10 cellular contexts compared by ENCODE assay signal in genomic region chr3:37492977-37493471, GRCh38. TPM values are rescaled to one million over a fixed set of nuclear protein-coding genes. Genes with fewer than 3 reads are reported as not detected.
DNase-seq lines count a peak whose midpoint lies in the region; ATAC-seq and TF ChIP-seq lines count a peak whose summit lies in the region.
"Had no signal": no experiment of that assay in that cellular context is flagged by ENCODE, and none has a peak within 500 bp of the region (broad histone marks: within the 10 kb centered on the region; RNA-seq: fewer than 3 reads in every experiment).

No MANE protein-coding gene starts in this region.

- no peaks in the 10 kb centered on the region for H3K4me1 Mint-ChIP-seq in activated T-cell treated with anti-CD3 and anti-CD28 coated beads, Interleukin-2, amount 50 U/mL, for 24 hours (ENCODE audit: low read depth)
- H3K4me1 Mint-ChIP-seq: memory B cell had no signal

- ATAC-seq in GM18909 (IDR thresholded peaks at IDR 0.05; ENCODE audit: poor library complexity, unreplicated experiment) (peak; percentile 66), HG03039 (IDR thresholded peaks at IDR 0.05; ENCODE audit: unreplicated experiment) (no peak)

- peak overlapping the region in 45 of 59 donors; percentile 2 to 84 (median 48) for H3K27ac ChIP-seq in dorsolateral prefrontal cortex

- H3K9me3 Mint-ChIP-seq in activated T-cell treated with anti-CD3 and anti-CD28 coated beads, Interleukin-2, amount 50 U/mL, for 24 hours, result peaks cover 5% of the 10 kb centered on the region
- H3K9me3 Mint-ChIP-seq: stimulated activated naive CD8-positive, alpha-beta T cell treated with anti-CD3 and anti-CD28 coated beads, Interleukin-15, Interleukin-2, amounts not matched to agents 100 ng/mL and 50 ng/mL, for 24 hours had no signal

- no peak overlapping the region for H3K4me3 Mint-ChIP-seq in activated T-cell treated with anti-CD3 and anti-CD28 coated beads, Interleukin-2, amount 50 U/mL, for 24 hours
- H3K4me3 Mint-ChIP-seq: memory B cell; stimulated activated naive CD8-positive, alpha-beta T cell treated with anti-CD3 and anti-CD28 coated beads, Interleukin-15, Interleukin-2, amounts not matched to agents 100 ng/mL and 50 ng/mL, for 24 hours had no signal

- TF ChIP-seq CTCF in dorsolateral prefrontal cortex (IDR thresholded peaks at IDR 0.05 in 54 of 56, conservative IDR thresholded peaks at IDR 0.05 in 2 of 56; ENCODE audit: low read depth in 1 of 56, partially characterized antibody in 56 of 56), result no peak

- H3K36me3 Mint-ChIP-seq in activated T-cell treated with anti-CD3 and anti-CD28 coated beads, Interleukin-2, amount 50 U/mL, for 24 hours (ENCODE audit: low read depth), result no peaks in the 10 kb centered on the region

- no peaks in the 10 kb centered on the region for H3K27me3 ChIP-seq in dorsolateral prefrontal cortex

- peak; percentile 47 for DNase-seq in NCI-H2107 (lab: John Stamatoyannopoulos, UW)
- no peak for DNase-seq in dorsolateral prefrontal cortex
- DNase-seq in renal cortical epithelial cell (ENCODE audit: low read depth), result peak; percentile 72
- DNase-seq in activated T-cell treated with anti-CD3 and anti-CD28 coated beads, Interleukin-2, amount 50 U/mL, for 24 hours, result no peak
- no peak for DNase-seq in effector CD4-positive, alpha-beta T cell
- DNase-seq in SW480 (ENCODE audit: low spot score), result no peak

- peaks cover 16% of the 10 kb centered on the region for H3K27me3 Mint-ChIP-seq in activated T-cell treated with anti-CD3 and anti-CD28 coated beads, Interleukin-2, amount 50 U/mL, for 24 hours

- intact Hi-C loops in dorsolateral prefrontal cortex (cut with DNase I), result no loop called here

- H3K27ac Mint-ChIP-seq in activated T-cell treated with anti-CD3 and anti-CD28 coated beads, Interleukin-2, amount 50 U/mL, for 24 hours, result no peak overlapping the region
- H3K27ac Mint-ChIP-seq: memory B cell; stimulated activated naive CD8-positive, alpha-beta T cell treated with anti-CD3 and anti-CD28 coated beads, Interleukin-15, Interleukin-2, amounts not matched to agents 100 ng/mL and 50 ng/mL, for 24 hours had no signal

- no peak overlapping the region for H3K4me3 ChIP-seq in dorsolateral prefrontal cortex

RNA-seq across cellular contexts. Expression of gene ITGA9, which starts 41.1 kb away (rescaled TPM):
- 10 to 100 TPM in 119 of 120 experiments, 1 to 10 TPM in 1; 9.6 to 32.3 (median 18.2) TPM for total RNA-seq in dorsolateral prefrontal cortex
- total RNA-seq in renal cortical epithelial cell, result 0.05 and 0.52 TPM in 2 replicates

Comparison
In these comparisons a context has a peak if more than half of its experiments do, and no peak if none do; other contexts are left out.
1. DNase-seq: peak in NCI-H2107 (single experiment) and renal cortical epithelial cell (single experiment); none in dorsolateral prefrontal cortex (0 of 10), activated T-cell treated with anti-CD3 and anti-CD28 coated beads, Interleukin-2, amount 50 U/mL, for 24 hours (single experiment), effector CD4-positive, alpha-beta T cell (single experiment) and SW480 (single experiment).